13 cellular contexts compared by ENCODE assay signal in the genomic region with DNA sequence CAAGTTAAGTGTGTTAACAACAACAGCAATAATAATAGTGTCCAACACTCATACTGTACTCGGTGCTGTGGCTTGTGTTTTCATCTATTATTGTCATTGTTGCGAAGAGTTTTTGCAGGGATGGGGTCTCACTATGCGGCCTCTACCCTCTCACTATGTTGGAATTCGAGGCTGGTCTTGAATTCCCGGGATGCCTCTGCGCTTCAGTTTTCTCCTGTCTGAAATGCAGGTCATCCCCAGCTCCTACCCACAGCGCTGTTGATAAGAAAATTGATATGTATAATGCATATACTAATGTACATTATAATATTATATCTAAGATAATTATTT. TPM values are rescaled to one million over a fixed set of nuclear protein-coding genes. Genes with fewer than 3 reads are reported as not detected.
DNase-seq lines count a peak whose midpoint lies in the region; ATAC-seq and TF ChIP-seq lines count a peak whose summit lies in the region.
"Had no signal": no experiment of that assay in that cellular context is flagged by ENCODE, and none has a peak within 500 bp of the region (broad histone marks: within the 10 kb centered on the region; RNA-seq: fewer than 3 reads in every experiment).

No MANE protein-coding gene starts in this region.

- H4K20me1 ChIP-seq in hepatocyte (ENCODE audit: insufficient read depth, poor library complexity, severe bottlenecking): no peaks in the 10 kb centered on the region

- in situ Hi-C loops in Panc1 (cut with HindIII; ENCODE audit: low pct_unique_long_range_greater_than_20kb, low sequenced_read_pairs): no loop called here

- no peaks in the 10 kb centered on the region for H3K9me3 ChIP-seq in ES-I3 (ENCODE audit: control insufficient read depth, insufficient read depth, low read length)
- H3K9me3 ChIP-seq in Panc1 (ENCODE audit: control insufficient read depth, insufficient read depth, low read depth, low read length): no peaks in the 10 kb centered on the region
- no peaks in the 10 kb centered on the region for H3K9me3 ChIP-seq in hepatocyte (ENCODE audit: low read depth)
- H3K9me3 ChIP-seq in parathyroid adenoma (ENCODE audit: control insufficient read depth, low read length): no peaks in the 10 kb centered on the region
- H3K9me3 ChIP-seq: lower lobe of right lung had no signal

- 38% methylated on average over 7 of the region's 7 CpGs for WGBS in hepatocyte (ENCODE audit: low lambda C conversion rate, missing lambda C conversion rate)

- peak overlapping the region; percentile 37 to 48 for H3K4me3 ChIP-seq in Panc1 (ENCODE audit: low read depth in 2 of 2, low read length in 2 of 2)
- H3K4me3 ChIP-seq in hepatocyte: no peak overlapping the region
- no peak overlapping the region for H3K4me3 ChIP-seq in parathyroid adenoma (ENCODE audit: low read depth, low read length)

- H3K4me1 ChIP-seq in ES-I3 (ENCODE audit: insufficient read depth, low read length) (peaks cover 45% of the 10 kb centered on the region), Panc1 (ENCODE audit: control insufficient read depth, insufficient read depth, low read length) (peaks cover 56% of the 10 kb centered on the region), hepatocyte (ENCODE audit: insufficient read depth) (peaks cover 12% of the 10 kb centered on the region), parathyroid adenoma (no peaks in the 10 kb centered on the region), foreskin keratinocyte (peaks cover 5% of the 10 kb centered on the region)

- H2AFZ ChIP-seq in hepatocyte (peak overlapping the region; percentile 13), parathyroid adenoma (peak overlapping the region; percentile 47)

- POLR2A ChIA-PET in Panc1 (lab: Charles Lee): no interaction called here
- POLR2A ChIA-PET in activated CD8-positive, alpha-beta T cell treated with anti-CD3 and anti-CD28 coated beads for 36 hours (lab: Charles Lee): interaction anchor here (1.1 kb wide), 1 partner anchor 350 kb away, joined by 3 read pairs; no protein-coding TSS in a partner anchor

- ATAC-seq in Panc1 (no peak), HG03571 (IDR thresholded peaks at IDR 0.05; ENCODE audit: unreplicated experiment) (no peak), foreskin keratinocyte (no peak)
- no peak for ATAC-seq in activated CD8-positive, alpha-beta T cell treated with anti-CD3 and anti-CD28 coated beads for 36 hours

- H3K9ac ChIP-seq in ES-I3 (ENCODE audit: low read depth, low read length) (peak overlapping the region; percentile 42), parathyroid adenoma (no peak overlapping the region)

- H3K9me3 Mint-ChIP-seq in activated CD8-positive, alpha-beta T cell treated with anti-CD3 and anti-CD28 coated beads for 36 hours: no peaks in the 10 kb centered on the region
- H3K9me3 Mint-ChIP-seq: dendritic cell treated with granulocyte-macrophage colony-stimulating factor and Interleukin-4, amounts not matched to agents 40 ng/mL and 50 ng/mL, for 4 days had no signal

- H3K27ac Mint-ChIP-seq in activated CD8-positive, alpha-beta T cell treated with anti-CD3 and anti-CD28 coated beads for 36 hours: no peak overlapping the region
- H3K27ac Mint-ChIP-seq: dendritic cell treated with granulocyte-macrophage colony-stimulating factor and Interleukin-4, amounts not matched to agents 40 ng/mL and 50 ng/mL, for 4 days had no signal

- TF ChIP-seq CTCF in Panc1 (IDR thresholded peaks at IDR 0.05): no peak
- TF ChIP-seq CTCF in hepatocyte (IDR thresholded peaks at IDR 0.05; ENCODE audit: poor library complexity): no peak
- TF ChIP-seq CTCF in parathyroid adenoma (IDR thresholded peaks at IDR 0.05): no peak
- no peak for TF ChIP-seq CTCF in activated CD8-positive, alpha-beta T cell treated with anti-CD3 and anti-CD28 coated beads for 36 hours (IDR thresholded peaks at IDR 0.05)
- TF ChIP-seq CTCF in foreskin keratinocyte (conservative IDR thresholded peaks at IDR 0.05): no peak

- H3K27me3 Mint-ChIP-seq in activated CD8-positive, alpha-beta T cell treated with anti-CD3 and anti-CD28 coated beads for 36 hours: peaks cover 9% of the 10 kb centered on the region

- CTCF ChIA-PET in Panc1 (lab: Charles Lee): no interaction called here
- CTCF ChIA-PET in activated CD8-positive, alpha-beta T cell treated with anti-CD3 and anti-CD28 coated beads for 36 hours (lab: Charles Lee): no interaction called here

- H3K27ac ChIP-seq in Panc1 (ENCODE audit: low read length): peak overlapping the region; percentile 94
- H3K27ac ChIP-seq in hepatocyte: peak overlapping the region; percentile 85
- H3K27ac ChIP-seq in parathyroid adenoma: no peak overlapping the region
- no peak overlapping the region for H3K27ac ChIP-seq in foreskin keratinocyte
- H3K27ac ChIP-seq: lower lobe of right lung had no signal

- H3K4me1 Mint-ChIP-seq in activated CD8-positive, alpha-beta T cell treated with anti-CD3 and anti-CD28 coated beads for 36 hours (ENCODE audit: low read depth): peaks cover 2% of the 10 kb centered on the region

- no peaks in the 10 kb centered on the region for H3K36me3 Mint-ChIP-seq in activated CD8-positive, alpha-beta T cell treated with anti-CD3 and anti-CD28 coated beads for 36 hours (ENCODE audit: low read depth)

- H3K4me3 Mint-ChIP-seq in activated CD8-positive, alpha-beta T cell treated with anti-CD3 and anti-CD28 coated beads for 36 hours: no peak overlapping the region
- H3K4me3 Mint-ChIP-seq: dendritic cell treated with granulocyte-macrophage colony-stimulating factor and Interleukin-4, amounts not matched to agents 40 ng/mL and 50 ng/mL, for 4 days had no signal

- H3K27me3 ChIP-seq in Panc1 (ENCODE audit: control insufficient read depth, insufficient read depth, low read length) (no peaks in the 10 kb centered on the region), hepatocyte (no peaks in the 10 kb centered on the region), parathyroid adenoma (ENCODE audit: control insufficient read depth, insufficient read depth, low read length) (no peaks in the 10 kb centered on the region), foreskin keratinocyte (peaks cover 14% of the 10 kb centered on the region)

- no peaks in the 10 kb centered on the region for H3K79me2 ChIP-seq in hepatocyte
- no peaks in the 10 kb centered on the region for H3K79me2 ChIP-seq in parathyroid adenoma

- intact Hi-C loops in Panc1 (cut with micrococcal nuclease; ENCODE audit: unreplicated experiment): no loop called here
- intact Hi-C loops in activated CD8-positive, alpha-beta T cell treated with anti-CD3 and anti-CD28 coated beads for 36 hours (cut with micrococcal nuclease): no loop called here

- DNase-seq in Panc1 (ENCODE audit: low read depth, low spot score) (no peak), hepatocyte (ENCODE audit: low spot score) (no peak), inferior parietal cortex (ENCODE audit: extremely low spot score) (no peak), foreskin keratinocyte (no peak)
- no peak for DNase-seq in activated CD8-positive, alpha-beta T cell treated with anti-CD3 and anti-CD28 coated beads for 36 hours
- DNase-seq: lower lobe of right lung, NCI-H345 had no signal

- BruUV-seq in Panc1 (replicated peaks; lab: Mats Ljungman, UMichigan): no TSS peak

- no peaks in the 10 kb centered on the region for H3K9me2 ChIP-seq in hepatocyte (replicated peaks; ENCODE audit: insufficient read depth)

- H3K4me2 ChIP-seq in hepatocyte (peak overlapping the region; percentile 72), parathyroid adenoma (ENCODE audit: low read length) (no peak overlapping the region)

- H3K36me3 ChIP-seq in ES-I3 (ENCODE audit: insufficient read depth, low read length) (no peaks in the 10 kb centered on the region), Panc1 (ENCODE audit: control insufficient read depth, insufficient read depth, low read length) (no peaks in the 10 kb centered on the region), hepatocyte (replicated peaks; ENCODE audit: insufficient read depth, low read depth) (no peaks in the 10 kb centered on the region), parathyroid adenoma (ENCODE audit: control insufficient read depth, insufficient read depth, low read length) (no peaks in the 10 kb centered on the region)
- H3K36me3 ChIP-seq: lower lobe of right lung had no signal

RNA-seq across cellular contexts. Expression of a gene that starts 4.9 kb away (rescaled TPM):
- total RNA-seq in Panc1 (2021; ENCODE audit: unreplicated experiment): 4.0 TPM
- 8.8 TPM for polyA plus RNA-seq in Panc1 (2012; ENCODE audit: insufficient read length)
- total RNA-seq in hepatocyte: 0.57 TPM in 1 of 2 replicates, not detected in the other
- polyA plus RNA-seq in hepatocyte: 0.92 TPM in 1 of 2 replicates, not detected in the other
- not detected for total RNA-seq in activated CD8-positive, alpha-beta T cell treated with anti-CD3 and anti-CD28 coated beads for 36 hours
- not detected in 2 replicates for total RNA-seq in foreskin keratinocyte
- polyA plus RNA-seq in foreskin keratinocyte: not detected in 2 replicates
- total RNA-seq: frontal cortex, subcutaneous adipose tissue had no signal

RNA-seq across cellular contexts. Expression of a gene that starts 13.4 kb away (rescaled TPM):
- total RNA-seq in Panc1 (2021; ENCODE audit: unreplicated experiment) (0.69 TPM), hepatocyte (0.28 and 0.30 TPM in 2 replicates), foreskin keratinocyte (not detected in 2 replicates)
- polyA plus RNA-seq in Panc1 (2012; ENCODE audit: insufficient read length): 5.2 TPM
- polyA plus RNA-seq in hepatocyte (0.33 and 0.51 TPM in 2 replicates), foreskin keratinocyte (not detected in 2 replicates)
- total RNA-seq in activated CD8-positive, alpha-beta T cell treated with anti-CD3 and anti-CD28 coated beads for 36 hours: not detected
- total RNA-seq: lower lobe of right lung, subcutaneous adipose tissue had no signal

RNA-seq across cellular contexts. Expression of a gene that starts 30.4 kb away (rescaled TPM):
- total RNA-seq in Panc1 (2021; ENCODE audit: unreplicated experiment) (39.5 TPM), hepatocyte (4.1 and 5.1 TPM in 2 replicates), foreskin keratinocyte (5.3 and 6.1 TPM in 2 replicates)
- 53.7 TPM for polyA plus RNA-seq in Panc1 (2012; ENCODE audit: insufficient read length)
- polyA plus RNA-seq in hepatocyte (14.8 and 21.7 TPM in 2 replicates), foreskin keratinocyte (7.6 and 8.4 TPM in 2 replicates)
- 1 to 10 TPM; 7.2 TPM for total RNA-seq in activated CD8-positive, alpha-beta T cell treated with anti-CD3 and anti-CD28 coated beads for 36 hours

RNA-seq across cellular contexts. Expression of a gene that starts 49.0 kb away (rescaled TPM):
- total RNA-seq in Panc1 (2021; ENCODE audit: unreplicated experiment) (28.5 TPM), hepatocyte (3.8 and 5.6 TPM in 2 replicates), foreskin keratinocyte (6.3 and 7.3 TPM in 2 replicates)
- 31.1 TPM for polyA plus RNA-seq in Panc1 (2012; ENCODE audit: insufficient read length)
- polyA plus RNA-seq in hepatocyte (14.0 and 16.4 TPM in 2 replicates), foreskin keratinocyte (8.1 and 8.6 TPM in 2 replicates)
- 10 to 100 TPM; 11.4 to 13.2 TPM for total RNA-seq in activated CD8-positive, alpha-beta T cell treated with anti-CD3 and anti-CD28 coated beads for 36 hours

RNA-seq across cellular contexts. Expression of a gene that starts 49.8 kb away (rescaled TPM):
- 26.4 TPM for total RNA-seq in Panc1 (2021; ENCODE audit: unreplicated experiment)
- polyA plus RNA-seq in Panc1 (2012; ENCODE audit: insufficient read length): 25.3 TPM
- total RNA-seq in hepatocyte: 8.4 and 12.4 TPM in 2 replicates
- 18.5 and 19.5 TPM in 2 replicates for polyA plus RNA-seq in hepatocyte
- total RNA-seq in activated CD8-positive, alpha-beta T cell treated with anti-CD3 and anti-CD28 coated beads for 36 hours: 10 to 100 TPM; 11.0 to 12.3 TPM
- 10.7 and 12.7 TPM in 2 replicates for total RNA-seq in foreskin keratinocyte
- 15.8 and 18.7 TPM in 2 replicates for polyA plus RNA-seq in foreskin keratinocyte

Comparison
In these comparisons a context has a peak if more than half of its experiments do, and no peak if none do; other contexts are left out.
1. H3K27ac ChIP-seq: peak in Panc1 (single experiment) and hepatocyte (single experiment); none in parathyroid adenoma (single experiment) and foreskin keratinocyte (single experiment).
2. H3K4me3 ChIP-seq: peak in Panc1 (2 of 2); none in hepatocyte (single experiment) and parathyroid adenoma (single experiment).